In the genomic region with DNA sequence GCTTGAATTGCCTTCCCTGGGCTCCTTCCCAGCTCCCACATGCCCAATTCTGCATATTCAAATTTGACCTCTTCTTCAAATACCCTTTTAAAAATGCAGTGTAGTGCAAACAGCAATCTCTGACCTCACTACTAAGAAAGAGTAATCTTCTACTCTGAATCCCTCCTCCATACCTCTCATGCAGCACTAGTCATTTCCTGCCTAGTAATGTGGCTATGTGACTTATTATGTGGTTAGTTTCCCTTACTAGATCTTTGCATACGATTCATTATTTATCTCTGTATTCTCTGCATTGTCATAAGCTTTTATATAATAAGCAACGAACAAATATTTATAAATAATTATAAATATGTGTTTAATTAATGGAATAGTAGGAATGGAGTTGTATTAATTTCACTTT, we compare ENCODE assay signal across 8 cellular contexts. TPM values are rescaled to one million over a fixed set of nuclear protein-coding genes. Genes with fewer than 3 reads are reported as not detected.
DNase-seq lines count a peak whose midpoint lies in the region; ATAC-seq, FAIRE-seq and TF ChIP-seq lines count a peak whose summit lies in the region.

No MANE protein-coding gene starts in this region.

- no peaks in the 10 kb centered on the region for H3K27me3 ChIP-seq in spleen (replicated peaks in 1 of 7)

- peak; percentile 79 for FAIRE-seq in GM18507 (lab: Jason Lieb, UNC)

- H3K4me3 Mint-ChIP-seq in activated naive CD4-positive, alpha-beta T cell treated with anti-CD3 and anti-CD28 coated beads, Interleukin-2, amount 50 U/mL, for 24 hours, result peak overlapping the region; percentile 69

- no peak for TF ChIP-seq POLR2A in spleen (IDR thresholded peaks at IDR 0.05)

- peak overlapping the region; percentile 80 for H3K27ac Mint-ChIP-seq in activated naive CD4-positive, alpha-beta T cell treated with anti-CD3 and anti-CD28 coated beads, Interleukin-2, amount 50 U/mL, for 24 hours

- peaks cover 66% of the 10 kb centered on the region for H3K4me1 Mint-ChIP-seq in activated naive CD4-positive, alpha-beta T cell treated with anti-CD3 and anti-CD28 coated beads, Interleukin-2, amount 50 U/mL, for 24 hours

- DNase-seq in GM18507 (ENCODE audit: extremely low spot score, insufficient read length, low read depth), result no peak
- DNase-seq in KG1 (lab: John Stamatoyannopoulos, UW), result peak; percentile 44
- no peak for DNase-seq in spleen
- DNase-seq in iPS-NIHi11 (ENCODE audit: low spot score), result no peak
- DNase-seq in DMS114 treated with DMSO at 0.1 percent for 48 hours (lab: John Stamatoyannopoulos, UW; ENCODE audit: unreplicated experiment), result no peak
- no peak for DNase-seq in NK-92 treated with Interleukin-12 subunit alpha and Interleukin-12 subunit beta, amount 100 ng/mL, for 24 hours (lab: John Stamatoyannopoulos, UW)

- no peaks in the 10 kb centered on the region for H3K36me3 ChIP-seq in spleen

- peaks cover 10% of the 10 kb centered on the region for H3K9me3 Mint-ChIP-seq in activated naive CD4-positive, alpha-beta T cell treated with anti-CD3 and anti-CD28 coated beads, Interleukin-2, amount 50 U/mL, for 24 hours

- intact Hi-C loops in spleen (cut with DNase I; ENCODE audit: low total_unique reads), result no loop called here

- no peak for TF ChIP-seq CTCF in spleen (IDR thresholded peaks at IDR 0.05 in 8 of 11, conservative IDR thresholded peaks at IDR 0.05 in 3 of 11)

- WGBS in spleen, 5 donors, result 14 to 25% (median 23%) methylated on average over 2 of the region's 2 CpGs

- peak overlapping the region in 5 of 8 donors; percentile 12 to 28 (median 18) for H3K27ac ChIP-seq in spleen

- H3K4me1 ChIP-seq in spleen, result peaks cover 0 to 30% (median 10%) of the 10 kb centered on the region in 6 donors

- H3K27me3 Mint-ChIP-seq in activated naive CD4-positive, alpha-beta T cell treated with anti-CD3 and anti-CD28 coated beads, Interleukin-2, amount 50 U/mL, for 24 hours, result no peaks in the 10 kb centered on the region

- peak; percentile 97 for ATAC-seq in GM21723 (IDR thresholded peaks at IDR 0.05; ENCODE audit: unreplicated experiment)

- H3K4me3 ChIP-seq in spleen, result no peak overlapping the region

- peaks cover 5% of the 10 kb centered on the region for H3K36me3 Mint-ChIP-seq in activated naive CD4-positive, alpha-beta T cell treated with anti-CD3 and anti-CD28 coated beads, Interleukin-2, amount 50 U/mL, for 24 hours

- H3K9me3 ChIP-seq in spleen, result peaks cover 0 to 4% (median 0%) of the 10 kb centered on the region in 8 donors

RNA-seq across cellular contexts. Expression of gene VPS54, which starts 17.1 kb away (rescaled TPM):
- 10 to 100 TPM; 20.2 to 31.3 (median 26.1) TPM for total RNA-seq in spleen
- 10 to 100 TPM in 2 of 3 donors, 1 to 10 TPM in 1; 9.2 to 13.7 (median 11.6) TPM for polyA plus RNA-seq in spleen
